ENCODE assay signal across 13 cellular contexts in genomic region chr1:202286622-202287097, GRCh38. TPM values are rescaled to one million over a fixed set of nuclear protein-coding genes. Genes with fewer than 3 reads are reported as not detected.
DNase-seq lines count a peak whose midpoint lies in the region; ATAC-seq and TF ChIP-seq lines count a peak whose summit lies in the region.
"Had no signal": no experiment of that assay in that cellular context is flagged by ENCODE, and none has a peak within 500 bp of the region (broad histone marks: within the 10 kb centered on the region; RNA-seq: fewer than 3 reads in every experiment).

No MANE protein-coding gene starts in this region.

- in situ Hi-C loops in GM13976 (cut with MboI; ENCODE audit: low sequenced_read_pairs, unreplicated experiment), result no loop called here

- H3K36me3 ChIP-seq in aorta (ENCODE audit: control insufficient read depth in 1 of 2, insufficient read depth in 2 of 2, low read length in 1 of 2), result peaks cover 0 to 1% of the 10 kb centered on the region in 2 donors
- H3K36me3 ChIP-seq: lower lobe of right lung had no signal

- H3K27me3 ChIP-seq in aorta (ENCODE audit: control insufficient read depth in 1 of 2, insufficient read depth in 2 of 2, low read length in 1 of 2), result no peaks in the 10 kb centered on the region

- H3K4me3 Mint-ChIP-seq in mesothelial cell of epicardium, result no peak overlapping the region
- H3K4me3 Mint-ChIP-seq: activated CD4-positive, alpha-beta T cell treated with anti-CD3 and anti-CD28 coated beads, Interleukin-2, amount 10 ng/mL, durations not matched to agents 7 days and 5 days had no signal

- peaks cover 25% of the 10 kb centered on the region for H3K27me3 Mint-ChIP-seq in mesothelial cell of epicardium (ENCODE audit: low read depth)

- peaks cover 39% of the 10 kb centered on the region for H3K4me1 Mint-ChIP-seq in mesothelial cell of epicardium

- 4 to 6% methylated on average over 6 of the region's 6 CpGs for WGBS in aorta, 2 donors

- H3K4me3 ChIP-seq in fibroblast of villous mesenchyme (ENCODE audit: low read depth, low read length) (no peak overlapping the region), aorta (ENCODE audit: low read length in 2 of 2) (no peak overlapping the region)
- H3K4me3 ChIP-seq: lower lobe of right lung had no signal

- peaks cover 9% of the 10 kb centered on the region in 2 donors for H3K4me1 ChIP-seq in aorta (ENCODE audit: control insufficient read depth in 1 of 2, insufficient read depth in 2 of 2, low read length in 2 of 2)

- peak overlapping the region; percentile 52 to 80 for H3K27ac ChIP-seq in aorta (ENCODE audit: low read depth in 1 of 2, low read length in 2 of 2)
- H3K27ac ChIP-seq: lower lobe of right lung had no signal

- TF ChIP-seq CTCF in fibroblast of villous mesenchyme (IDR thresholded peaks at IDR 0.05; ENCODE audit: insufficient read depth, low read depth, low read length) (no peak), mesothelial cell of epicardium (IDR thresholded peaks at IDR 0.05; ENCODE audit: unreplicated experiment) (no peak), GM13976 (IDR thresholded peaks at IDR 0.05; ENCODE audit: borderline replicate concordance, control extremely low read depth, extremely low read depth, insufficient read depth, missing control alignments) (no peak)

- intact Hi-C loops in Right ventricle myocardium inferior (cut with DNase I) (no loop called here), cardiac septum (cut with DNase I) (loop anchor here (5.0 kb wide), 1 partner anchor 84 kb away; no protein-coding TSS in a partner anchor), aorta (cut with DNase I) (loop anchor here in 1 of 2 donors (2.0 to 5.0 kb wide), 2 partner anchors 44 to 88 kb away; no protein-coding TSS in a partner anchor)

- H3K9me3 Mint-ChIP-seq in mesothelial cell of epicardium, result no peaks in the 10 kb centered on the region
- H3K9me3 Mint-ChIP-seq: activated CD4-positive, alpha-beta T cell treated with anti-CD3 and anti-CD28 coated beads, Interleukin-2, amount 10 ng/mL, durations not matched to agents 7 days and 5 days had no signal

- H3K36me3 Mint-ChIP-seq in mesothelial cell of epicardium, result no peaks in the 10 kb centered on the region

- no peaks in the 10 kb centered on the region for H3K9me3 ChIP-seq in aorta (ENCODE audit: control insufficient read depth, low read length)
- H3K9me3 ChIP-seq: lower lobe of right lung had no signal

- DNase-seq in Right ventricle myocardium inferior (ENCODE audit: missing footprints) (no peak), cardiac septum (ENCODE audit: low spot score) (no peak), fibroblast of villous mesenchyme (ENCODE audit: low read depth) (peak; percentile 70), mesothelial cell of epicardium (ENCODE audit: low spot score in 2 of 2, unreplicated experiment in 2 of 2) (no peak), aorta (peak; percentile 79 to 88), GM13976 (ENCODE audit: low spot score) (no peak)
- DNase-seq: activated CD4-positive, alpha-beta T cell treated with anti-CD3 and anti-CD28 coated beads, Interleukin-2, amount 10 ng/mL, durations not matched to agents 7 days and 5 days; activated gamma-delta T cell; KG1; lower lobe of right lung; NCI-H187 treated with DMSO at 0.1 percent for 48 hours had no signal

- ATAC-seq in Right ventricle myocardium inferior, result peak; percentile 67
- ATAC-seq in aorta (ENCODE audit: low FRiP score), result peak; percentile 74
- no peak for ATAC-seq in HG03520 (IDR thresholded peaks at IDR 0.05; ENCODE audit: unreplicated experiment)
- no peak for ATAC-seq in HG03571 (IDR thresholded peaks at IDR 0.05; ENCODE audit: unreplicated experiment)

- H3K27ac Mint-ChIP-seq in mesothelial cell of epicardium, result peak overlapping the region; percentile 27
- H3K27ac Mint-ChIP-seq: activated CD4-positive, alpha-beta T cell treated with anti-CD3 and anti-CD28 coated beads, Interleukin-2, amount 10 ng/mL, durations not matched to agents 7 days and 5 days had no signal

RNA-seq across cellular contexts. Expression of gene UBE2T, which starts 55.1 kb away (rescaled TPM):
- total RNA-seq in Right ventricle myocardium inferior, result 16.0 TPM
- total RNA-seq in cardiac septum, result 7.9 TPM
- 23.5 and 35.8 TPM in 2 replicates for total RNA-seq in fibroblast of villous mesenchyme
- 18.6 to 21.0 TPM (median 19.4 TPM) in 3 replicates for total RNA-seq in mesothelial cell of epicardium
- 1 to 10 TPM in 1 of 2 donors, under 1 TPM in 1; 0.75 to 1.0 TPM for total RNA-seq in aorta
- polyA plus RNA-seq in aorta, result 1 to 10 TPM; 1.8 to 3.5 TPM

Comparison
In these comparisons a context has a peak if more than half of its experiments do, and no peak if none do; other contexts are left out.
1. ATAC-seq: peak in Right ventricle myocardium inferior (single experiment) and aorta (single experiment); none in HG03520 (single experiment) and HG03571 (single experiment).
2. DNase-seq: peak in fibroblast of villous mesenchyme (single experiment) and aorta (2 of 2); none in Right ventricle myocardium inferior (single experiment), cardiac septum (single experiment), mesothelial cell of epicardium (0 of 2) and GM13976 (single experiment).